16 cellular contexts compared by ENCODE assay signal in the genomic region with DNA sequence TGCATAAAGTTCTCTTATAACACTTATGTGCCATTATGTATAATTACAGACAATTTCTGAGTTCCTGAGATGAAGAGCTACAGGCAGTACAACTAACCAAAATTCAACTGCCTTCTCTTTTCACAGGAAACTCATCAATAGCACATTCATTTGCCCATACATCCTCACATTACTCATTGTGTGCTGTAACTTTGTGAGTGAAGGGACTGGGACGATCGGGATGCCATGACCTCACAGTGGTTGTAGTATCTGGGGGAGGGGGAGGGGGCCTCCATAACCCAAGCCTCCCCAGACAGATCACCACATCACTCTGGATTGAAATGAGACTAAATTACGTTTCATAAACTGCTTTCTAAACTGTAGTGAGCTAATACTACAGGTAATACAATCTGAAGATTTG.
DNase-seq lines count a peak whose midpoint lies in the region; ATAC-seq and TF ChIP-seq lines count a peak whose summit lies in the region.
"Had no signal": no experiment of that assay in that cellular context is flagged by ENCODE, and none has a peak within 500 bp of the region (broad histone marks: within the 10 kb centered on the region; RNA-seq: fewer than 3 reads in every experiment).

No MANE protein-coding gene starts in this region.

- ATAC-seq in stimulated activated memory B cell treated with anti-CD40 and anti-IgM and Interleukin-4, amounts not matched to agents 10 μg/mL and 1 μg/mL and 100 μg/mL, for 72 hours, result peak; percentile 32
- ATAC-seq in GM21717 (IDR thresholded peaks at IDR 0.05; ENCODE audit: unreplicated experiment), result no peak
- ATAC-seq: GM12878 had no signal

- no peak overlapping the region for H3K4me3 Mint-ChIP-seq in stimulated activated memory B cell treated with anti-CD40 and anti-IgM and Interleukin-4, amounts not matched to agents 10 μg/mL and 1 μg/mL and 100 μg/mL, for 72 hours
- H3K4me3 Mint-ChIP-seq: CD14-positive monocyte, IgD-negative memory B cell had no signal

- no peaks in the 10 kb centered on the region for H3K36me3 Mint-ChIP-seq in stimulated activated memory B cell treated with anti-CD40 and anti-IgM and Interleukin-4, amounts not matched to agents 10 μg/mL and 1 μg/mL and 100 μg/mL, for 72 hours
- H3K36me3 Mint-ChIP-seq: CD14-positive monocyte, IgD-negative memory B cell had no signal

- H3K4me1 Mint-ChIP-seq in stimulated activated memory B cell treated with anti-CD40 and anti-IgM and Interleukin-4, amounts not matched to agents 10 μg/mL and 1 μg/mL and 100 μg/mL, for 72 hours, result no peaks in the 10 kb centered on the region
- H3K4me1 Mint-ChIP-seq: IgD-negative memory B cell had no signal

- no peak overlapping the region for H3K4me3 ChIP-seq in fibroblast of mammary gland (ENCODE audit: control insufficient read depth, low read depth, low read length)
- H3K4me3 ChIP-seq: GM12878, SJCRH30 had no signal

- H3K27ac Mint-ChIP-seq in stimulated activated memory B cell treated with anti-CD40 and anti-IgM and Interleukin-4, amounts not matched to agents 10 μg/mL and 1 μg/mL and 100 μg/mL, for 72 hours, result no peak overlapping the region
- H3K27ac Mint-ChIP-seq: CD14-positive monocyte, IgD-negative memory B cell had no signal

- H3K27me3 Mint-ChIP-seq in stimulated activated memory B cell treated with anti-CD40 and anti-IgM and Interleukin-4, amounts not matched to agents 10 μg/mL and 1 μg/mL and 100 μg/mL, for 72 hours, result no peaks in the 10 kb centered on the region

- no peak for TF ChIP-seq CTCF in fibroblast of mammary gland (conservative IDR thresholded peaks at IDR 0.05; ENCODE audit: control insufficient read depth, insufficient read depth, low read depth, low read length)

- DNase-seq in HS-5 (ENCODE audit: low read depth), result peak; percentile 14
- peak; percentile 35 for DNase-seq in RKO (ENCODE audit: low spot score)
- DNase-seq in fibroblast of mammary gland (ENCODE audit: low read depth), result peak; percentile 31
- DNase-seq in activated T-cell treated with anti-CD3 and anti-CD28 coated beads, Interleukin-2, amount 50 U/mL, for 1 hour, result no peak
- no peak for DNase-seq in NCI-H2196 (lab: John Stamatoyannopoulos, UW; ENCODE audit: unreplicated experiment)
- DNase-seq: Karpas-422, NCI-H1092 treated with DMSO at 0.1 percent for 48 hours, NCI-H2081 treated with DMSO at 0.1 percent for 48 hours, NCI-H510A, NCI-H748 treated with DMSO at 0.1 percent for 48 hours, SJCRH30 had no signal

- no peaks in the 10 kb centered on the region for H3K9me3 Mint-ChIP-seq in stimulated activated memory B cell treated with anti-CD40 and anti-IgM and Interleukin-4, amounts not matched to agents 10 μg/mL and 1 μg/mL and 100 μg/mL, for 72 hours

Comparison
In these comparisons a context has a peak if more than half of its experiments do, and no peak if none do; other contexts are left out.
1. DNase-seq: peak in HS-5 (single experiment), RKO (single experiment) and fibroblast of mammary gland (single experiment); none in activated T-cell treated with anti-CD3 and anti-CD28 coated beads, Interleukin-2, amount 50 U/mL, for 1 hour (single experiment) and NCI-H2196 (single experiment).